Comparison of ENCODE assay signal across 16 cellular contexts in the genomic region with DNA sequence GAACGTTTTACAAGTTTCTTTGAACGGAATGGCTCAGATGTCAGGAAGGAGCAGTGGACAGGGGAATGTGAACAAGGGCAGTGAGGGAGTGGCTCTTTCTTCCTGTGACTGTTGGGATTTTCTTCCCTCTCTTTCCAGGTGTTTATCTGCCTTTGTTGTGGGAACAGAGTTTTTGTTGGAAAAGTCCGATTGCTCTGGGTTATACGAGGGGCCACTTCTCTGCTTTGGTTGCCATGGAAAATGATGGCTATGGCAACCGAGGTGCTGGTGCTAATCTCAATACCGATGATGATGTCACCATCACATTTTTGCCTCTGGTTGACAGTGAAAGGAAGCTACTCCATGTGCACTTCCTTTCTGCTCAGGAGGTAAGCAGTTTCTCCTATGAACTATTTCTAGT. TPM values are rescaled to one million over a fixed set of nuclear protein-coding genes. Genes with fewer than 3 reads are reported as not detected.
DNase-seq lines count a peak whose midpoint lies in the region; ATAC-seq and TF ChIP-seq lines count a peak whose summit lies in the region.
"Had no signal": no experiment of that assay in that cellular context is flagged by ENCODE, and none has a peak within 500 bp of the region (broad histone marks: within the 10 kb centered on the region; RNA-seq: fewer than 3 reads in every experiment).

No MANE protein-coding gene starts in this region.

- H3K9ac ChIP-seq in iPS-18a (ENCODE audit: low read length): no peak overlapping the region

- H3K4me1 ChIP-seq in iPS-18a (ENCODE audit: control insufficient read depth, low read depth, low read length): no peaks in the 10 kb centered on the region

- H3K4me3 Mint-ChIP-seq in activated CD4-positive, alpha-beta T cell treated with anti-CD3 and anti-CD28 coated beads for 36 hours: no peak overlapping the region
- H3K4me3 Mint-ChIP-seq in stimulated activated effector memory CD8-positive, alpha-beta T cell treated with anti-CD3 and anti-CD28 coated beads, Interleukin-12 subunit alpha, Interleukin-12 subunit beta, amount 100 ng/mL, for 72 hours: no peak overlapping the region
- no peak overlapping the region for H3K4me3 Mint-ChIP-seq in activated CD4-positive, alpha-beta memory T cell treated with anti-CD3 and anti-CD28 coated beads, Interleukin-2, amount 10 ng/mL, durations not matched to agents 7 days and 5 days

- H3K4me3 ChIP-seq in iPS-18a (ENCODE audit: low read length): no peak overlapping the region
- H3K4me3 ChIP-seq: lung, ovary, tibial artery had no signal

- no peaks in the 10 kb centered on the region for H3K9me3 Mint-ChIP-seq in activated CD4-positive, alpha-beta T cell treated with anti-CD3 and anti-CD28 coated beads for 36 hours (ENCODE audit: low read depth)
- no peaks in the 10 kb centered on the region for H3K9me3 Mint-ChIP-seq in stimulated activated effector memory CD8-positive, alpha-beta T cell treated with anti-CD3 and anti-CD28 coated beads, Interleukin-12 subunit alpha, Interleukin-12 subunit beta, amount 100 ng/mL, for 72 hours
- H3K9me3 Mint-ChIP-seq in activated CD4-positive, alpha-beta memory T cell treated with anti-CD3 and anti-CD28 coated beads, Interleukin-2, amount 10 ng/mL, durations not matched to agents 7 days and 5 days: no peaks in the 10 kb centered on the region

- H3K27me3 Mint-ChIP-seq in activated CD4-positive, alpha-beta T cell treated with anti-CD3 and anti-CD28 coated beads for 36 hours: no peaks in the 10 kb centered on the region
- no peaks in the 10 kb centered on the region for H3K27me3 Mint-ChIP-seq in activated CD4-positive, alpha-beta memory T cell treated with anti-CD3 and anti-CD28 coated beads, Interleukin-2, amount 10 ng/mL, durations not matched to agents 7 days and 5 days

- H3K27ac Mint-ChIP-seq in activated CD4-positive, alpha-beta T cell treated with anti-CD3 and anti-CD28 coated beads for 36 hours: peak overlapping the region; percentile 43
- peak overlapping the region; percentile 72 for H3K27ac Mint-ChIP-seq in stimulated activated effector memory CD8-positive, alpha-beta T cell treated with anti-CD3 and anti-CD28 coated beads, Interleukin-12 subunit alpha, Interleukin-12 subunit beta, amount 100 ng/mL, for 72 hours
- no peak overlapping the region for H3K27ac Mint-ChIP-seq in activated CD4-positive, alpha-beta memory T cell treated with anti-CD3 and anti-CD28 coated beads, Interleukin-2, amount 10 ng/mL, durations not matched to agents 7 days and 5 days

- peaks cover 63% of the 10 kb centered on the region for H3K36me3 ChIP-seq in iPS-18a (ENCODE audit: control insufficient read depth, low read depth, low read length)
- H3K36me3 ChIP-seq: ovary had no signal

- peaks cover 45% of the 10 kb centered on the region for H3K36me3 Mint-ChIP-seq in activated CD4-positive, alpha-beta T cell treated with anti-CD3 and anti-CD28 coated beads for 36 hours (ENCODE audit: low read depth)
- H3K36me3 Mint-ChIP-seq in stimulated activated effector memory CD8-positive, alpha-beta T cell treated with anti-CD3 and anti-CD28 coated beads, Interleukin-12 subunit alpha, Interleukin-12 subunit beta, amount 100 ng/mL, for 72 hours: peaks cover 93% of the 10 kb centered on the region
- H3K36me3 Mint-ChIP-seq in activated CD4-positive, alpha-beta memory T cell treated with anti-CD3 and anti-CD28 coated beads, Interleukin-2, amount 10 ng/mL, durations not matched to agents 7 days and 5 days (ENCODE audit: low read depth): peaks cover 58% of the 10 kb centered on the region

- H3K27ac ChIP-seq in iPS-18a (ENCODE audit: low read length): peak overlapping the region; percentile 40
- H3K27ac ChIP-seq: ovary, tibial artery had no signal

- peaks cover 2% of the 10 kb centered on the region for H3K4me1 Mint-ChIP-seq in activated CD4-positive, alpha-beta T cell treated with anti-CD3 and anti-CD28 coated beads for 36 hours
- H3K4me1 Mint-ChIP-seq in stimulated activated effector memory CD8-positive, alpha-beta T cell treated with anti-CD3 and anti-CD28 coated beads, Interleukin-12 subunit alpha, Interleukin-12 subunit beta, amount 100 ng/mL, for 72 hours: peaks cover 13% of the 10 kb centered on the region
- H3K4me1 Mint-ChIP-seq in activated CD4-positive, alpha-beta memory T cell treated with anti-CD3 and anti-CD28 coated beads, Interleukin-2, amount 10 ng/mL, durations not matched to agents 7 days and 5 days: peaks cover 11% of the 10 kb centered on the region

- CTCF ChIA-PET in activated CD4-positive, alpha-beta T cell treated with anti-CD3 and anti-CD28 coated beads for 36 hours (lab: Charles Lee): interaction anchor here (0.9 kb wide), 1 partner anchor 9 kb away, joined by 3 read pairs; no protein-coding TSS in a partner anchor
- CTCF ChIA-PET in activated CD4-positive, alpha-beta memory T cell treated with anti-CD3 and anti-CD28 coated beads, Interleukin-2, amount 10 ng/mL, durations not matched to agents 7 days and 5 days (lab: Charles Lee): interaction anchor here (2.2 kb wide), 1 partner anchor 9 kb away, joined by 9 read pairs; no protein-coding TSS in a partner anchor

- no peaks in the 10 kb centered on the region for H3K9me3 ChIP-seq in iPS-18a (ENCODE audit: control insufficient read depth, low read depth, low read length)
- H3K9me3 ChIP-seq: ovary, tibial artery had no signal

- no peak for DNase-seq in activated CD4-positive, alpha-beta T cell treated with anti-CD3 and anti-CD28 coated beads for 36 hours
- no peak for DNase-seq in activated CD4-positive, alpha-beta T cell treated with anti-CD3 and anti-CD28 coated beads, Interleukin-2, amount 50 U/mL, for 48 hours
- DNase-seq in amniotic epithelial cell (ENCODE audit: low read depth): peak; percentile 9
- no peak for DNase-seq in stimulated activated effector memory CD8-positive, alpha-beta T cell treated with anti-CD3 and anti-CD28 coated beads, Interleukin-12 subunit alpha, Interleukin-12 subunit beta, amount 100 ng/mL, for 72 hours (ENCODE audit: low spot score in 2 of 2)
- DNase-seq in GM13977 (ENCODE audit: low spot score): no peak
- DNase-seq in activated CD4-positive, alpha-beta memory T cell treated with anti-CD3 and anti-CD28 coated beads, Interleukin-2, amount 10 ng/mL, durations not matched to agents 7 days and 5 days: no peak
- no peak for DNase-seq in NCI-H2227 (lab: John Stamatoyannopoulos, UW; ENCODE audit: unreplicated experiment)
- DNase-seq: ACHN; DMS 273 treated with DMSO at 0.1 percent for 48 hours; hippocampal formation; ovary; stimulated activated CD4-positive, alpha-beta T cell treated with anti-CD3 and anti-CD28 coated beads, Interleukin-15, amount 100 ng/mL, for 24 hours; tibial artery had no signal

- intact Hi-C loops in activated CD4-positive, alpha-beta T cell treated with anti-CD3 and anti-CD28 coated beads for 36 hours (cut with DNase I, micrococcal nuclease): no loop called here

- no peaks in the 10 kb centered on the region for H3K27me3 ChIP-seq in iPS-18a (ENCODE audit: control insufficient read depth, insufficient read depth, low read length)
- H3K27me3 ChIP-seq: ovary, tibial artery had no signal

- in situ Hi-C loops in GM13977 (cut with MboI; ENCODE audit: low pct_unique_long_range_greater_than_20kb, low sequenced_read_pairs, unreplicated experiment): no loop called here

- TF ChIP-seq CTCF in GM13977 (IDR thresholded peaks at IDR 0.05; ENCODE audit: extremely low read depth, insufficient read depth, missing control alignments): no peak

- POLR2A ChIA-PET in activated CD4-positive, alpha-beta T cell treated with anti-CD3 and anti-CD28 coated beads for 36 hours (lab: Charles Lee): no interaction called here
- POLR2A ChIA-PET in activated CD4-positive, alpha-beta memory T cell treated with anti-CD3 and anti-CD28 coated beads, Interleukin-2, amount 10 ng/mL, durations not matched to agents 7 days and 5 days (lab: Charles Lee): no interaction called here

- no peak for ATAC-seq in activated CD4-positive, alpha-beta T cell treated with anti-CD3 and anti-CD28 coated beads for 36 hours
- ATAC-seq in stimulated activated effector memory CD8-positive, alpha-beta T cell treated with anti-CD3 and anti-CD28 coated beads, Interleukin-12 subunit alpha, Interleukin-12 subunit beta, amount 100 ng/mL, for 72 hours: no peak
- ATAC-seq: SK-N-SH treated with all-trans-retinoic acid at 6 μM for 48 hours had no signal

RNA-seq across cellular contexts. Expression of a gene that starts 41.4 kb away (rescaled TPM):
- 10 to 100 TPM in 1 of 2 experiments, 1 to 10 TPM in 1; 8.4 to 10.4 TPM for total RNA-seq in activated CD4-positive, alpha-beta T cell treated with anti-CD3 and anti-CD28 coated beads for 36 hours
- 10 to 100 TPM; 11.2 to 12.3 TPM for total RNA-seq in activated CD4-positive, alpha-beta memory T cell treated with anti-CD3 and anti-CD28 coated beads, Interleukin-2, amount 10 ng/mL, durations not matched to agents 7 days and 5 days
